In the genomic region with DNA sequence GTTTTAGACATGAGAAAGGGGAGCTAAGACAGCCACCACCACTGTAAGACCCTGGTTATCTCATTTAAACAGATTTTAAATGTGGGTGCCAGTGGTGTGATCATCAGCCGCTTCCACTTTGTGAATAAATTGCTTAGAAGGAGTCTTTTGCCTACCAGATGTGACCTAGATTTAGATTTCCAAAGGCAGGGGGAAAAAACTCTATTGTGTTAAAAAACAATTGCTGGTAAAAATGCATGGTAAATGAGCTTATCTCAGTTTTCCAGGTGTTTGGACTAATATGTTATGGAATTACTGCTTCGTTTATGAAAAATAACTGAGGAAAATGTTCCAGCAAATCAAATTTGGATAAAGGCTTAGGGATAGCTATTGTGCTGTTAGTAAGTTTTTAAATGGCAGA, we compare ENCODE assay signal across 19 cellular contexts.
A peak's percentile ranks its signal among the peaks of the same experiment; 100 is the strongest.
DNase-seq lines count a peak whose midpoint lies in the region; ATAC-seq and TF ChIP-seq lines count a peak whose summit lies in the region.
"Had no signal": no experiment of that assay in that cellular context is flagged by ENCODE, and none has a peak within 500 bp of the region (broad histone marks: within the 10 kb centered on the region; RNA-seq: fewer than 3 reads in every experiment).

No MANE protein-coding gene starts in this region.

- intact Hi-C loops in Right ventricle myocardium superior (cut with DNase I), result no loop called here

- no peaks in the 10 kb centered on the region for H3K9me3 ChIP-seq in right atrium auricular region
- H3K9me3 ChIP-seq in mesodermal cell (ENCODE audit: control insufficient read depth, low read length), result peaks cover 4% of the 10 kb centered on the region
- no peaks in the 10 kb centered on the region for H3K9me3 ChIP-seq in Karpas-422 (ENCODE audit: low read length)
- H3K9me3 ChIP-seq: Peyer's patch had no signal

- peaks cover 0 to 37% of the 10 kb centered on the region in 2 donors for H3K4me1 ChIP-seq in right atrium auricular region
- H3K4me1 ChIP-seq in mesodermal cell (ENCODE audit: control insufficient read depth, insufficient read depth, low read length, poor library complexity, severe bottlenecking), result peaks cover 14% of the 10 kb centered on the region
- no peaks in the 10 kb centered on the region for H3K4me1 ChIP-seq in Karpas-422 (ENCODE audit: low read length)

- no peak for ATAC-seq in Right ventricle myocardium superior (ENCODE audit: poor library complexity)
- ATAC-seq: HCT116 had no signal

- no peak for TF ChIP-seq CTCF in right atrium auricular region (IDR thresholded peaks at IDR 0.05)

- H4K20me1 ChIP-seq in Karpas-422 (ENCODE audit: insufficient read depth, low read depth, low read length), result no peaks in the 10 kb centered on the region

- no peaks in the 10 kb centered on the region for H3K9me2 ChIP-seq in Karpas-422 (replicated peaks; ENCODE audit: insufficient read depth, low read length)

- no peak overlapping the region for H2AFZ ChIP-seq in Karpas-422 (ENCODE audit: low read length)

- H3K9ac ChIP-seq in Karpas-422 (ENCODE audit: low read length), result no peak overlapping the region
- H3K9ac ChIP-seq: KMS-11 had no signal

- H3K27ac ChIP-seq in right atrium auricular region, result peak overlapping the region; percentile 28 to 32
- peak overlapping the region; percentile 31 for H3K27ac ChIP-seq in mesodermal cell (ENCODE audit: low read depth, low read length, severe bottlenecking)
- no peak overlapping the region for H3K27ac ChIP-seq in Karpas-422 (ENCODE audit: low read length)
- H3K27ac ChIP-seq: KMS-11, Peyer's patch had no signal

- no peaks in the 10 kb centered on the region for H3K79me2 ChIP-seq in Karpas-422 (ENCODE audit: low read length)

- WGBS in mesodermal cell (ENCODE audit: insufficient coverage in 2 of 2), 2 experiments, result 87 to 92% methylated on average over 2 of the region's 2 CpGs

- H3K36me3 ChIP-seq in right atrium auricular region (no peaks in the 10 kb centered on the region), mesodermal cell (ENCODE audit: control insufficient read depth, insufficient read depth, low read length) (peaks cover 9% of the 10 kb centered on the region), Karpas-422 (ENCODE audit: insufficient read depth, low read length) (no peaks in the 10 kb centered on the region)
- H3K36me3 ChIP-seq: Peyer's patch had no signal

- H3K27me3 ChIP-seq in right atrium auricular region (no peaks in the 10 kb centered on the region), Karpas-422 (ENCODE audit: low read length) (no peaks in the 10 kb centered on the region)
- H3K27me3 ChIP-seq: Peyer's patch had no signal

- no peak overlapping the region for H3K4me2 ChIP-seq in Karpas-422 (ENCODE audit: low read depth, low read length, poor library complexity, severe bottlenecking)
- H3K4me2 ChIP-seq: KMS-11 had no signal

- no peak for DNase-seq in right atrium auricular region (ENCODE audit: low spot score)
- DNase-seq in Right ventricle myocardium superior, result no peak
- peak; percentile 68 for DNase-seq in dermis blood vessel endothelial cell
- no peak for DNase-seq in Karpas-422
- no peak for DNase-seq in foreskin melanocyte
- no peak for DNase-seq in activated CD4-positive, alpha-beta T cell treated with anti-CD3 and anti-CD28 coated beads for 4 hours
- DNase-seq in NCI-H345 (lab: John Stamatoyannopoulos, UW), result no peak
- DNase-seq: DMS53, GDM1, IMR-90, NCI-H1105 treated with DMSO at 0.1 percent for 48 hours, NCI-H2029 treated with DMSO at 0.1 percent for 48 hours, NCI-H226, NCI-H524 treated with DMSO at 0.1 percent for 48 hours, NCI-H82, Peyer's patch had no signal

- H3K4me3 ChIP-seq in right atrium auricular region (no peak overlapping the region), mesodermal cell (ENCODE audit: extremely low read depth, insufficient read depth, low read length, poor library complexity, severe bottlenecking) (no peak overlapping the region), Karpas-422 (ENCODE audit: low read length) (no peak overlapping the region)
- H3K4me3 ChIP-seq: Peyer's patch had no signal
